Comparison of ENCODE assay signal across 27 cellular contexts in the genomic region with DNA sequence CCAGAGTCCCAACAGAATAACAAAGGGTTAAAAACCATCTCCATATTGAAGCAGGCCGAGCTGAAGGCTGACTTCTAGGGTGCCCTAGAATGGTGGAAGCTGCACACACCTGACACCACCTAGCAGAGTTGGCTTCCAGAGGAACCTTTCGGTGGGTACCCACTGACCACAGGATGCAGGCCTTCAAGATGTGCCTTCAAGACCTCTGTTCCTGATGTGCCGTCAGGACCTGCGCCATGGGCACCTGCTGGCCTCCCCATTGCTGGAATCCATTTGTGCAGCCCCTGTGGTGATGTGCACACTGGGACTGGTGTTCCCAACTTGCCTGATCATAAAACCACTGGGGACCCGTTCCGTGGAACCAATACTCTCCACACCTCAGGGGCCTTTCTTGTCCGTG.
"Had no signal": no experiment of that assay in that cellular context is flagged by ENCODE, and none has a peak within 500 bp of the region (broad histone marks: within the 10 kb centered on the region; RNA-seq: fewer than 3 reads in every experiment).

No MANE protein-coding gene starts in this region.

- H3K36me3 Mint-ChIP-seq: naive thymus-derived CD4-positive, alpha-beta T cell had no signal

- ATAC-seq: esophagus mucosa; gastroesophageal sphincter; naive thymus-derived CD4-positive, alpha-beta T cell; psoas muscle had no signal

- H3K9me3 Mint-ChIP-seq: nephron; stimulated activated naive CD8-positive, alpha-beta T cell treated with anti-CD3 and anti-CD28 coated beads, Interleukin-15, Interleukin-2, amounts not matched to agents 100 ng/mL and 50 ng/mL, for 24 hours had no signal

- H3K36me3 ChIP-seq: gastroesophageal sphincter, heart right ventricle, left lung, sigmoid colon, thoracic aorta, tibial nerve, upper lobe of right lung, uterus had no signal

- H3K27ac Mint-ChIP-seq: naive thymus-derived CD4-positive, alpha-beta T cell; nephron; stimulated activated naive B cell treated with anti-CD40 and anti-IgM and Interleukin-4, amounts not matched to agents 10 μg/mL and 1 μg/mL and 100 μg/mL, for 72 hours; stimulated activated naive CD8-positive, alpha-beta T cell treated with anti-CD3 and anti-CD28 coated beads, Interleukin-15, Interleukin-2, amounts not matched to agents 100 ng/mL and 50 ng/mL, for 24 hours had no signal

- H3K27ac ChIP-seq: dorsolateral prefrontal cortex, epithelial cell of prostate, gastroesophageal sphincter, heart right ventricle, left lung, psoas muscle, sigmoid colon, thoracic aorta, tibial nerve, upper lobe of right lung, uterus had no signal

- H3K4me1 ChIP-seq: psoas muscle, upper lobe of right lung had no signal

- DNase-seq: dorsolateral prefrontal cortex; effector CD4-positive, alpha-beta T cell; foreskin fibroblast; heart right ventricle; hippocampal formation; left cardiac atrium; left lung; mesenchymal stem cell; midbrain; naive thymus-derived CD4-positive, alpha-beta T cell; nucleus accumbens; sigmoid colon; stimulated activated CD4-positive, alpha-beta T cell treated with anti-CD3 and anti-CD28 coated beads, Interleukin-15, amount 100 ng/mL, for 24 hours; stimulated activated CD4-positive, alpha-beta T cell treated with anti-CD3 and anti-CD28 coated beads, Interleukin-2, amount 100 ng/mL, for 48 hours; stimulated activated naive B cell treated with anti-CD40 and anti-IgM and Interleukin-4, amounts not matched to agents 10 μg/mL and 1 μg/mL and 100 μg/mL, for 72 hours; upper lobe of right lung; uterus had no signal

- FAIRE-seq: colon, islet of Langerhans had no signal

- H3K4me3 Mint-ChIP-seq: stimulated activated naive B cell treated with anti-CD40 and anti-IgM and Interleukin-4, amounts not matched to agents 10 μg/mL and 1 μg/mL and 100 μg/mL, for 72 hours; stimulated activated naive CD8-positive, alpha-beta T cell treated with anti-CD3 and anti-CD28 coated beads, Interleukin-15, Interleukin-2, amounts not matched to agents 100 ng/mL and 50 ng/mL, for 24 hours had no signal

- H3K27me3 ChIP-seq: sigmoid colon, uterus had no signal

- H3K9me3 ChIP-seq: gastroesophageal sphincter, heart right ventricle, left lung, psoas muscle, sigmoid colon, thoracic aorta, tibial nerve, upper lobe of right lung, uterus had no signal

- H3K4me1 Mint-ChIP-seq: naive thymus-derived CD4-positive, alpha-beta T cell had no signal
